18 cellular contexts compared by ENCODE assay signal in genomic region chr3:141881702-141882101, GRCh38. TPM values are rescaled to one million over a fixed set of nuclear protein-coding genes. Genes with fewer than 3 reads are reported as not detected.
DNase-seq lines count a peak whose midpoint lies in the region; ATAC-seq and TF ChIP-seq lines count a peak whose summit lies in the region.
"Had no signal": no experiment of that assay in that cellular context is flagged by ENCODE, and none has a peak within 500 bp of the region (broad histone marks: within the 10 kb centered on the region; RNA-seq: fewer than 3 reads in every experiment).

No MANE protein-coding gene starts in this region.

- H3K9me3 ChIP-seq in left lung: no peaks in the 10 kb centered on the region
- H3K9me3 ChIP-seq: body of pancreas, right atrium auricular region had no signal

- TF ChIP-seq POLR2A in NB4 (IDR thresholded peaks at IDR 0.05; ENCODE audit: extremely low read depth, insufficient read length): no peak

- H3K36me3 ChIP-seq in left lung: peaks cover 0 to 6% of the 10 kb centered on the region in 2 donors
- H3K36me3 ChIP-seq: right atrium auricular region had no signal

- intact Hi-C loops in left lung (cut with DNase I): no loop called here

- H3K4me1 ChIP-seq in left lung: peaks cover 10 to 52% of the 10 kb centered on the region in 2 donors

- no peak for TF ChIP-seq CTCF in NB4 (IDR thresholded peaks at IDR 0.05; ENCODE audit: low read depth, low read length)
- no peak for TF ChIP-seq CTCF in glutamatergic neuron (IDR thresholded peaks at IDR 0.05; ENCODE audit: partially characterized antibody, unreplicated experiment)
- TF ChIP-seq CTCF in left lung (IDR thresholded peaks at IDR 0.05): no peak

- DNase-seq in NCI-H2171 treated with DMSO at 0.1 percent for 48 hours (lab: John Stamatoyannopoulos, UW) (peak; percentile 50), NCI-H2171 (lab: John Stamatoyannopoulos, UW) (no peak), DMS153 (lab: John Stamatoyannopoulos, UW) (peak; percentile 36), NB4 (ENCODE audit: low read depth) (peak; percentile 49), glutamatergic neuron (no peak), left lung (no peak), NCI-H524 treated with DMSO at 0.1 percent for 48 hours (lab: John Stamatoyannopoulos, UW) (no peak), NOMO-1 (lab: John Stamatoyannopoulos, UW; ENCODE audit: unreplicated experiment in 2 of 2) (no peak)
- DNase-seq: activated CD4-positive, alpha-beta T cell treated with anti-CD3 and anti-CD28 coated beads for 1 hour; activated naive CD4-positive, alpha-beta T cell treated with Interleukin-2 at 50 U/mL for 16 hours; body of pancreas; foreskin fibroblast; left cardiac atrium; NCI-H446 treated with DMSO at 0.1 percent for 48 hours; Right ventricle myocardium superior; stimulated activated naive CD4-positive, alpha-beta T cell had no signal

- peaks cover 21% of the 10 kb centered on the region for H3K4me1 Mint-ChIP-seq in glutamatergic neuron (ENCODE audit: low read depth, unreplicated experiment)

- H3K4me3 ChIP-seq in NB4 (ENCODE audit: low read depth, low read length) (peak overlapping the region; percentile 2), left lung (no peak overlapping the region)
- H3K4me3 ChIP-seq: body of pancreas, right atrium auricular region had no signal

- H3K27me3 Mint-ChIP-seq in glutamatergic neuron (ENCODE audit: unreplicated experiment): peaks cover 6% of the 10 kb centered on the region
- H3K27me3 Mint-ChIP-seq: IgD-negative memory B cell had no signal

- peak overlapping the region; percentile 73 for H3K27ac Mint-ChIP-seq in glutamatergic neuron (ENCODE audit: unreplicated experiment)
- H3K27ac Mint-ChIP-seq: IgD-negative memory B cell had no signal

- no peaks in the 10 kb centered on the region for H3K27me3 ChIP-seq in left lung
- H3K27me3 ChIP-seq: body of pancreas, right atrium auricular region had no signal

- H3K36me3 Mint-ChIP-seq in glutamatergic neuron (ENCODE audit: unreplicated experiment): no peaks in the 10 kb centered on the region

- H3K9me3 Mint-ChIP-seq in glutamatergic neuron (ENCODE audit: unreplicated experiment): peaks cover 3% of the 10 kb centered on the region
- H3K9me3 Mint-ChIP-seq: IgD-negative memory B cell had no signal

- ATAC-seq in left lung: no peak
- ATAC-seq: body of pancreas, left cardiac atrium had no signal

- H3K27ac ChIP-seq in left lung: no peak overlapping the region
- H3K27ac ChIP-seq: body of pancreas, right atrium auricular region had no signal

- H3K4me3 Mint-ChIP-seq in glutamatergic neuron (ENCODE audit: unreplicated experiment): peak overlapping the region; percentile 74
- H3K4me3 Mint-ChIP-seq: IgD-negative memory B cell had no signal

RNA-seq across cellular contexts. Expression of gene ATP1B3, which starts 5.3 kb away (rescaled TPM):
- total RNA-seq in glutamatergic neuron (ENCODE audit: unreplicated experiment): 184 TPM
- 100 to 1,000 TPM; 166 to 262 TPM for total RNA-seq in left lung

Comparison
In these comparisons a context has a peak if more than half of its experiments do, and no peak if none do; other contexts are left out.
1. DNase-seq: peak in NCI-H2171 treated with DMSO at 0.1 percent for 48 hours (single experiment), DMS153 (single experiment) and NB4 (single experiment); none in NCI-H2171 (single experiment), glutamatergic neuron (single experiment), left lung (0 of 2), NCI-H524 treated with DMSO at 0.1 percent for 48 hours (single experiment) and NOMO-1 (0 of 2).